18 cellular contexts compared by ENCODE assay signal in genomic region chr3:3141939-3142338, GRCh38. TPM values are rescaled to one million over a fixed set of nuclear protein-coding genes. Genes with fewer than 3 reads are reported as not detected.
DNase-seq lines count a peak whose midpoint lies in the region; ATAC-seq and TF ChIP-seq lines count a peak whose summit lies in the region.
"Had no signal": no experiment of that assay in that cellular context is flagged by ENCODE, and none has a peak within 500 bp of the region (broad histone marks: within the 10 kb centered on the region; RNA-seq: fewer than 3 reads in every experiment).

No MANE protein-coding gene starts in this region.

- peak; percentile 63 for ATAC-seq in HG02884 (IDR thresholded peaks at IDR 0.05; ENCODE audit: unreplicated experiment)
- ATAC-seq in heart left ventricle, result no peak

- no peak overlapping the region for H3K27ac ChIP-seq in left ventricle myocardium inferior (replicated peaks)
- no peak overlapping the region for H3K27ac ChIP-seq in tibial nerve
- no peak overlapping the region for H3K27ac ChIP-seq in heart left ventricle

- TF ChIP-seq CTCF in left ventricle myocardium inferior (IDR thresholded peaks at IDR 0.05; ENCODE audit: borderline replicate concordance) (no peak), tibial nerve (IDR thresholded peaks at IDR 0.05) (no peak), heart left ventricle (IDR thresholded peaks at IDR 0.05) (no peak)

- no peak for DNase-seq in activated naive CD8-positive, alpha-beta T cell treated with anti-CD3 and anti-CD28 coated beads for 36 hours
- DNase-seq in immature natural killer cell (no peak), left ventricle myocardium inferior (no peak), tibial nerve (ENCODE audit: low spot score in 2 of 2) (no peak), heart left ventricle (no peak)
- DNase-seq: CD4-positive, CD25-positive, alpha-beta regulatory T cell; DND-41; GDM1; H9; IMR-90; NCI-H1417 treated with DMSO at 0.1 percent for 48 hours; NCI-H2081; NCI-H510A treated with DMSO at 0.1 percent for 48 hours; SHP77 had no signal

- no peaks in the 10 kb centered on the region for H3K27me3 Mint-ChIP-seq in activated naive CD8-positive, alpha-beta T cell
- no peaks in the 10 kb centered on the region for H3K27me3 Mint-ChIP-seq in activated naive CD8-positive, alpha-beta T cell treated with anti-CD3 and anti-CD28 coated beads for 36 hours
- H3K27me3 Mint-ChIP-seq in immature natural killer cell (ENCODE audit: low read depth in 3 of 3), result peaks cover 0 to 3% (median 0%) of the 10 kb centered on the region in 3 donors
- H3K27me3 Mint-ChIP-seq: CD4-positive, CD25-positive, alpha-beta regulatory T cell had no signal

- H3K9me3 Mint-ChIP-seq in activated naive CD8-positive, alpha-beta T cell (ENCODE audit: low read depth), result no peaks in the 10 kb centered on the region
- no peaks in the 10 kb centered on the region for H3K9me3 Mint-ChIP-seq in activated naive CD8-positive, alpha-beta T cell treated with anti-CD3 and anti-CD28 coated beads for 36 hours
- peaks cover 0 to 2% (median 0%) of the 10 kb centered on the region in 6 donors for H3K9me3 Mint-ChIP-seq in immature natural killer cell
- H3K9me3 Mint-ChIP-seq: CD4-positive, CD25-positive, alpha-beta regulatory T cell; H9 had no signal

- H3K9me3 ChIP-seq in left ventricle myocardium inferior (replicated peaks) (no peaks in the 10 kb centered on the region), tibial nerve (no peaks in the 10 kb centered on the region), heart left ventricle (no peaks in the 10 kb centered on the region)

- TF ChIP-seq EP300 in tibial nerve (IDR thresholded peaks at IDR 0.05), result no peak

- H3K4me1 Mint-ChIP-seq in activated naive CD8-positive, alpha-beta T cell (ENCODE audit: low read depth), result peaks cover 24% of the 10 kb centered on the region
- peaks cover 22% of the 10 kb centered on the region for H3K4me1 Mint-ChIP-seq in activated naive CD8-positive, alpha-beta T cell treated with anti-CD3 and anti-CD28 coated beads for 36 hours
- H3K4me1 Mint-ChIP-seq in immature natural killer cell, result peaks cover 3 to 35% of the 10 kb centered on the region in 2 donors
- H3K4me1 Mint-ChIP-seq: H9 had no signal

- TF ChIP-seq POLR2A in tibial nerve (IDR thresholded peaks at IDR 0.05) (no peak), heart left ventricle (IDR thresholded peaks at IDR 0.05) (no peak)

- no peak overlapping the region for H3K4me3 ChIP-seq in left ventricle myocardium inferior
- no peak overlapping the region for H3K4me3 ChIP-seq in tibial nerve
- no peak overlapping the region for H3K4me3 ChIP-seq in heart left ventricle

- no peak overlapping the region for H3K4me3 Mint-ChIP-seq in activated naive CD8-positive, alpha-beta T cell
- no peak overlapping the region for H3K4me3 Mint-ChIP-seq in activated naive CD8-positive, alpha-beta T cell treated with anti-CD3 and anti-CD28 coated beads for 36 hours
- no peak overlapping the region for H3K4me3 Mint-ChIP-seq in immature natural killer cell
- H3K4me3 Mint-ChIP-seq: CD4-positive, CD25-positive, alpha-beta regulatory T cell; H9 had no signal

- H3K36me3 Mint-ChIP-seq in activated naive CD8-positive, alpha-beta T cell, result peaks cover 17% of the 10 kb centered on the region
- peaks cover 54% of the 10 kb centered on the region for H3K36me3 Mint-ChIP-seq in activated naive CD8-positive, alpha-beta T cell treated with anti-CD3 and anti-CD28 coated beads for 36 hours
- peaks cover 4 to 41% (median 36%) of the 10 kb centered on the region in 3 donors for H3K36me3 Mint-ChIP-seq in immature natural killer cell

- peak overlapping the region; percentile 16 for H3K27ac Mint-ChIP-seq in activated naive CD8-positive, alpha-beta T cell
- no peak overlapping the region for H3K27ac Mint-ChIP-seq in activated naive CD8-positive, alpha-beta T cell treated with anti-CD3 and anti-CD28 coated beads for 36 hours
- H3K27ac Mint-ChIP-seq in immature natural killer cell, result peak overlapping the region; percentile 34 to 72 (median 59)
- H3K27ac Mint-ChIP-seq: H9 had no signal

- intact Hi-C loops in left ventricle myocardium inferior (cut with micrococcal nuclease) (no loop called here), heart left ventricle (cut with DNase I) (no loop called here)

- H3K27me3 ChIP-seq in left ventricle myocardium inferior (ENCODE audit: low read depth) (no peaks in the 10 kb centered on the region), tibial nerve (no peaks in the 10 kb centered on the region), heart left ventricle (no peaks in the 10 kb centered on the region)

- H3K4me1 ChIP-seq in left ventricle myocardium inferior, result no peaks in the 10 kb centered on the region
- peaks cover 0 to 10% (median 0%) of the 10 kb centered on the region in 4 donors for H3K4me1 ChIP-seq in tibial nerve
- H3K4me1 ChIP-seq in heart left ventricle, result no peaks in the 10 kb centered on the region

- peaks cover 96% of the 10 kb centered on the region for H3K36me3 ChIP-seq in left ventricle myocardium inferior
- H3K36me3 ChIP-seq in tibial nerve, result peaks cover 0 to 58% (median 2%) of the 10 kb centered on the region in 3 donors
- H3K36me3 ChIP-seq in heart left ventricle, result peaks cover 0 to 100% (median 89%) of the 10 kb centered on the region in 9 donors

RNA-seq across cellular contexts. Expression of gene TRNT1, which starts 15.2 kb away (rescaled TPM):
- total RNA-seq in activated naive CD8-positive, alpha-beta T cell treated with anti-CD3 and anti-CD28 coated beads for 36 hours, result 10 to 100 TPM; 52.0 to 59.5 TPM
- polyA plus RNA-seq in immature natural killer cell (10 to 100 TPM in 2 of 3 donors, 1 to 10 TPM in 1; 7.4 to 18.7 (median 15.9) TPM), heart left ventricle (10 to 100 TPM in 1 of 2 donors, 1 to 10 TPM in 1; 6.8 to 14.4 TPM)
- total RNA-seq in left ventricle myocardium inferior (14.6 TPM), tibial nerve (10 to 100 TPM; 12.9 to 25.5 (median 16.5) TPM), heart left ventricle (10 to 100 TPM in 6 of 9 donors, 1 to 10 TPM in 3; 5.4 to 14.7 (median 11.1) TPM)

RNA-seq across cellular contexts. Expression of gene IL5RA, which starts 31.8 kb away (rescaled TPM):
- total RNA-seq in activated naive CD8-positive, alpha-beta T cell treated with anti-CD3 and anti-CD28 coated beads for 36 hours, result not detected
- polyA plus RNA-seq in immature natural killer cell (1 to 10 TPM in 1 of 3 donors, not detected in 2; 1.0 TPM), heart left ventricle (under 1 TPM; 0.03 to 0.11 TPM)
- total RNA-seq in left ventricle myocardium inferior (not detected), tibial nerve (under 1 TPM in 1 of 4 donors, not detected in 3; 0.59 TPM), heart left ventricle (1 to 10 TPM in 1 of 9 donors, under 1 TPM in 3, not detected in 5; 0.13 to 1.0 (median 0.40) TPM)
- total RNA-seq: H9, HT-29, IMR-90, LHCN-M2 had no signal
- polyA plus RNA-seq: CD4-positive, CD25-positive, alpha-beta regulatory T cell; IMR-90 had no signal

RNA-seq across cellular contexts. Expression of gene CRBN, which starts 37.6 kb away (rescaled TPM):
- total RNA-seq in activated naive CD8-positive, alpha-beta T cell treated with anti-CD3 and anti-CD28 coated beads for 36 hours, result 10 to 100 TPM; 37.7 to 43.6 TPM
- polyA plus RNA-seq in immature natural killer cell (100 to 1,000 TPM; 171 to 176 (median 174) TPM), heart left ventricle (10 to 100 TPM; 18.7 to 26.8 TPM)
- total RNA-seq in left ventricle myocardium inferior (53.8 TPM), tibial nerve (100 to 1,000 TPM in 3 of 4 donors, 10 to 100 TPM in 1; 97.5 to 115 (median 109) TPM), heart left ventricle (10 to 100 TPM; 35.9 to 64.7 (median 56.0) TPM)
